ENCODE assay signal across 1 cellular context in the genomic region with DNA sequence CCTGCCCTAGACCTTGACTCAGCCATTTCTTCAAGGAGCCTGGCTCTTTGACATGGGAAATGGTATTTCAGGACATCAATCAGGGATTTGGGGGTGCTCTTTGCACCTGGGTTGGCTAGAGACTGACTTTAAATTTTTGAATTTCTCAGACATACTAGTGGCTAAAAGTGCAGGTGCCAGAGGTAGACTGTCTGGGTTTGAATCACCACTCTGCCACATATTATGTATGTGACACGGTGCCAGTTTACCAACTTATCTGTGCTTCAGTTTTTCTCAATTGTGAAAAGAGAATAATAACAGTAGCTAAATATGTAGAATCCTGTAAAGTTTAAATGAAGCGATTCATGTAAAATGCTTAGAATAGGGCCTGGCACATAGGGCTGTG.
TF ChIP-seq lines count a peak whose summit lies in the region.

No MANE protein-coding gene starts in this region.

TF ChIP-seq in K562, 482 proteins besides CTCF, POLR2A, EP300 and RAD21 (continued from another document):
- TF ChIP-seq, protein P1, sequence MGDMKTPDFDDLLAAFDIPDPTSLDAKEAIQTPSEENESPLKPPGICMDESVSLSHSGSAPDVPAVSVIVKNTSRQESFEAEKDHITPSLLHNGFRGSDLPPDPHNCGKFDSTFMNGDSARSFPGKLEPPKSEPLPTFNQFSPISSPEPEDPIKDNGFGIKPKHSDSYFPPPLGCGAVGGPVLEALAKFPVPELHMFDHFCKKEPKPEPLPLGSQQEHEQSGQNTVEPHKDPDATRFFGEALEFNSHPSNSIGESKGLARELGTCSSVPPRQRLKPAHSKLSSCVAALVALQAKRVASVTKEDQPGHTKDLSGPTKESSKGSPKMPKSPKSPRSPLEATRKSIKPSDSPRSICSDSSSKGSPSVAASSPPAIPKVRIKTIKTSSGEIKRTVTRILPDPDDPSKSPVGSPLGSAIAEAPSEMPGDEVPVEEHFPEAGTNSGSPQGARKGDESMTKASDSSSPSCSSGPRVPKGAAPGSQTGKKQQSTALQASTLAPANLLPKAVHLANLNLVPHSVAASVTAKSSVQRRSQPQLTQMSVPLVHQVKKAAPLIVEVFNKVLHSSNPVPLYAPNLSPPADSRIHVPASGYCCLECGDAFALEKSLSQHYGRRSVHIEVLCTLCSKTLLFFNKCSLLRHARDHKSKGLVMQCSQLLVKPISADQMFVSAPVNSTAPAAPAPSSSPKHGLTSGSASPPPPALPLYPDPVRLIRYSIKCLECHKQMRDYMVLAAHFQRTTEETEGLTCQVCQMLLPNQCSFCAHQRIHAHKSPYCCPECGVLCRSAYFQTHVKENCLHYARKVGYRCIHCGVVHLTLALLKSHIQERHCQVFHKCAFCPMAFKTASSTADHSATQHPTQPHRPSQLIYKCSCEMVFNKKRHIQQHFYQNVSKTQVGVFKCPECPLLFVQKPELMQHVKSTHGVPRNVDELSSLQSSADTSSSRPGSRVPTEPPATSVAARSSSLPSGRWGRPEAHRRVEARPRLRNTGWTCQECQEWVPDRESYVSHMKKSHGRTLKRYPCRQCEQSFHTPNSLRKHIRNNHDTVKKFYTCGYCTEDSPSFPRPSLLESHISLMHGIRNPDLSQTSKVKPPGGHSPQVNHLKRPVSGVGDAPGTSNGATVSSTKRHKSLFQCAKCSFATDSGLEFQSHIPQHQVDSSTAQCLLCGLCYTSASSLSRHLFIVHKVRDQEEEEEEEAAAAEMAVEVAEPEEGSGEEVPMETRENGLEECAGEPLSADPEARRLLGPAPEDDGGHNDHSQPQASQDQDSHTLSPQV (IDR thresholded peaks at IDR 0.05): no peak
- peak; percentile 3; the same call in 1 of the 2 replicates for TF ChIP-seq C11orf30 (IDR thresholded peaks at IDR 0.05; ENCODE audit: low read depth)
- peak; percentile 14; the same call in 1 of the 2 replicates for TF ChIP-seq BACH1 (tag; IDR thresholded peaks at IDR 0.05)
- 0 out of 2 replicates have a peak, but pooled peaks have one; percentile 55 for TF ChIP-seq ZNF584 (CRISPR knock-in tag; IDR thresholded peaks at IDR 0.05; ENCODE audit: low read depth)
- TF ChIP-seq LEF1 (IDR thresholded peaks at IDR 0.05): no peak
- TF ChIP-seq FOSL1 (tag; conservative IDR thresholded peaks at IDR 0.05): peak; percentile 2; the same call in 1 of the 2 replicates
- TF ChIP-seq, protein P2, sequence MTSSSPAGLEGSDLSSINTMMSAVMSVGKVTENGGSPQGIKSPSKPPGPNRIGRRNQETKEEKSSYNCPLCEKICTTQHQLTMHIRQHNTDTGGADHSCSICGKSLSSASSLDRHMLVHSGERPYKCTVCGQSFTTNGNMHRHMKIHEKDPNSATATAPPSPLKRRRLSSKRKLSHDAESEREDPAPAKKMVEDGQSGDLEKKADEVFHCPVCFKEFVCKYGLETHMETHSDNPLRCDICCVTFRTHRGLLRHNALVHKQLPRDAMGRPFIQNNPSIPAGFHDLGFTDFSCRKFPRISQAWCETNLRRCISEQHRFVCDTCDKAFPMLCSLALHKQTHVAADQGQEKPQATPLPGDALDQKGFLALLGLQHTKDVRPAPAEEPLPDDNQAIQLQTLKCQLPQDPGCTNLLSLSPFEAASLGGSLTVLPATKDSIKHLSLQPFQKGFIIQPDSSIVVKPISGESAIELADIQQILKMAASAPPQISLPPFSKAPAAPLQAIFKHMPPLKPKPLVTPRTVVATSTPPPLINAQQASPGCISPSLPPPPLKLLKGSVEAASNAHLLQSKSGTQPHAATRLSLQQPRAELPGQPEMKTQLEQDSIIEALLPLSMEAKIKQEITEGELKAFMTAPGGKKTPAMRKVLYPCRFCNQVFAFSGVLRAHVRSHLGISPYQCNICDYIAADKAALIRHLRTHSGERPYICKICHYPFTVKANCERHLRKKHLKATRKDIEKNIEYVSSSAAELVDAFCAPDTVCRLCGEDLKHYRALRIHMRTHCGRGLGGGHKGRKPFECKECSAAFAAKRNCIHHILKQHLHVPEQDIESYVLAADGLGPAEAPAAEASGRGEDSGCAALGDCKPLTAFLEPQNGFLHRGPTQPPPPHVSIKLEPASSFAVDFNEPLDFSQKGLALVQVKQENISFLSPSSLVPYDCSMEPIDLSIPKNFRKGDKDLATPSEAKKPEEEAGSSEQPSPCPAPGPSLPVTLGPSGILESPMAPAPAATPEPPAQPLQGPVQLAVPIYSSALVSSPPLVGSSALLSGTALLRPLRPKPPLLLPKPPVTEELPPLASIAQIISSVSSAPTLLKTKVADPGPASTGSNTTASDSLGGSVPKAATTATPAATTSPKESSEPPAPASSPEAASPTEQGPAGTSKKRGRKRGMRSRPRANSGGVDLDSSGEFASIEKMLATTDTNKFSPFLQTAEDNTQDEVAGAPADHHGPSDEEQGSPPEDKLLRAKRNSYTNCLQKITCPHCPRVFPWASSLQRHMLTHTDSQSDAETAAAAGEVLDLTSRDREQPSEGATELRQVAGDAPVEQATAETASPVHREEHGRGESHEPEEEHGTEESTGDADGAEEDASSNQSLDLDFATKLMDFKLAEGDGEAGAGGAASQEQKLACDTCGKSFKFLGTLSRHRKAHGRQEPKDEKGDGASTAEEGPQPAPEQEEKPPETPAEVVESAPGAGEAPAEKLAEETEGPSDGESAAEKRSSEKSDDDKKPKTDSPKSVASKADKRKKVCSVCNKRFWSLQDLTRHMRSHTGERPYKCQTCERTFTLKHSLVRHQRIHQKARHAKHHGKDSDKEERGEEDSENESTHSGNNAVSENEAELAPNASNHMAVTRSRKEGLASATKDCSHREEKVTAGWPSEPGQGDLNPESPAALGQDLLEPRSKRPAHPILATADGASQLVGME (CRISPR knock-in tag; IDR thresholded peaks at IDR 0.05): 0 out of 2 replicates have a peak, but pooled peaks have one; percentile 9
- peak; percentile 10; the same call in 1 of the 2 replicates for TF ChIP-seq ZNF175 (CRISPR knock-in tag; IDR thresholded peaks at IDR 0.05; ENCODE audit: low read depth)
- TF ChIP-seq, protein P3, sequence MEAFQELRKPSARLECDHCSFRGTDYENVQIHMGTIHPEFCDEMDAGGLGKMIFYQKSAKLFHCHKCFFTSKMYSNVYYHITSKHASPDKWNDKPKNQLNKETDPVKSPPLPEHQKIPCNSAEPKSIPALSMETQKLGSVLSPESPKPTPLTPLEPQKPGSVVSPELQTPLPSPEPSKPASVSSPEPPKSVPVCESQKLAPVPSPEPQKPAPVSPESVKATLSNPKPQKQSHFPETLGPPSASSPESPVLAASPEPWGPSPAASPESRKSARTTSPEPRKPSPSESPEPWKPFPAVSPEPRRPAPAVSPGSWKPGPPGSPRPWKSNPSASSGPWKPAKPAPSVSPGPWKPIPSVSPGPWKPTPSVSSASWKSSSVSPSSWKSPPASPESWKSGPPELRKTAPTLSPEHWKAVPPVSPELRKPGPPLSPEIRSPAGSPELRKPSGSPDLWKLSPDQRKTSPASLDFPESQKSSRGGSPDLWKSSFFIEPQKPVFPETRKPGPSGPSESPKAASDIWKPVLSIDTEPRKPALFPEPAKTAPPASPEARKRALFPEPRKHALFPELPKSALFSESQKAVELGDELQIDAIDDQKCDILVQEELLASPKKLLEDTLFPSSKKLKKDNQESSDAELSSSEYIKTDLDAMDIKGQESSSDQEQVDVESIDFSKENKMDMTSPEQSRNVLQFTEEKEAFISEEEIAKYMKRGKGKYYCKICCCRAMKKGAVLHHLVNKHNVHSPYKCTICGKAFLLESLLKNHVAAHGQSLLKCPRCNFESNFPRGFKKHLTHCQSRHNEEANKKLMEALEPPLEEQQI (IDR thresholded peaks at IDR 0.05): no peak
- TF ChIP-seq ZKSCAN8 (CRISPR knock-in tag; IDR thresholded peaks at IDR 0.05): 0 out of 2 replicates have a peak, but pooled peaks have one; percentile 3
- TF ChIP-seq CHD4 (IDR thresholded peaks at IDR 0.05; ENCODE audit: insufficient read depth, insufficient replicate concordance, low read depth, low read length, poor library complexity, severe bottlenecking): no peak
